Comparison of ENCODE assay signal across 12 cellular contexts in the genomic region with DNA sequence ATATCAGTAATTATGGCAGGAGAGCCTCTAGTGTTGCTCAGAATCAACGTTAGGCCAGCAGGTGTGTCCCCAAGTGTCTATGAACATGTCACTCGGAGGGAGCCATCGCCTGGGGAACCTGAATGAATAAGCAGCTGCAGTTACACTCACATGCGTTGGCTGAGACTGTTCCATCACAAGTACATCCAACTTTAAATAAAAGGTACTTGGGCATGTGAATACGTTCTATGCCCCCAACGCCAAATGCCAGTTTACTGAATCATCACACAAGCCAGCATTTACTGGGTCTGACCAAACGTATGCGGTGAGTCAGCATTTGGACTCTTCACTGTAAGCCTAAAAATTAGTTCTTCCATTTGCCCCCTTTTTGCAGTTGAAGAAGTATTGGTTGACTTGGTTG.
DNase-seq lines count a peak whose midpoint lies in the region; ATAC-seq and TF ChIP-seq lines count a peak whose summit lies in the region.
"Had no signal": no experiment of that assay in that cellular context is flagged by ENCODE, and none has a peak within 500 bp of the region (broad histone marks: within the 10 kb centered on the region; RNA-seq: fewer than 3 reads in every experiment).

No MANE protein-coding gene starts in this region.

- no peak overlapping the region for H2AK9ac ChIP-seq in IMR-90 (replicated peaks; ENCODE audit: low read depth, low read length, poor library complexity)

- no peaks in the 10 kb centered on the region for H3K9me3 ChIP-seq in IMR-90 (ENCODE audit: control insufficient read depth, insufficient read depth, low read length)

- no peak overlapping the region for H4K8ac ChIP-seq in IMR-90 (ENCODE audit: low read depth in 2 of 2, low read length in 2 of 2)

- no peak overlapping the region for H4K91ac ChIP-seq in IMR-90 (ENCODE audit: insufficient read depth, low read depth, low read length)

- no peaks in the 10 kb centered on the region for H3K79me1 ChIP-seq in IMR-90 (ENCODE audit: low read depth in 1 of 2, low read length in 2 of 2)

- DNase-seq in COLO668 (lab: John Stamatoyannopoulos, UW; ENCODE audit: unreplicated experiment) (peak; percentile 22), IMR-90 (peak; percentile 89), amniotic stem cell (lab: John Stamatoyannopoulos, UW) (peak; percentile 58), lung microvascular endothelial cell (ENCODE audit: low read depth in 2 of 2) (peak; percentile 6 to 61), CD1c-positive myeloid dendritic cell (ENCODE audit: extremely low spot score) (no peak), coronary artery (ENCODE audit: low spot score) (no peak)
- no peak for DNase-seq in stimulated activated CD4-positive, alpha-beta T cell treated with anti-CD3 and anti-CD28 coated beads, Interleukin-2, amount 100 ng/mL, for 48 hours
- DNase-seq: activated CD8-positive, alpha-beta T cell treated with anti-CD3 and anti-CD28 coated beads for 36 hours; hippocampal formation; naive B cell had no signal

- peak; percentile 67 for ATAC-seq in IMR-90 (ENCODE audit: low read depth)
- no peak for ATAC-seq in HG03432 (IDR thresholded peaks at IDR 0.05; ENCODE audit: unreplicated experiment)
- ATAC-seq: activated CD8-positive, alpha-beta T cell treated with anti-CD3 and anti-CD28 coated beads for 36 hours had no signal

- H2BK15ac ChIP-seq in IMR-90 (ENCODE audit: low read depth, low read length): no peak overlapping the region

- H3K4me3 ChIP-seq in IMR-90 (ENCODE audit: insufficient read depth, low read depth, low read length) (no peak overlapping the region), coronary artery (no peak overlapping the region)
- H3K4me3 ChIP-seq: cardiac muscle cell had no signal

- H3K36me3 ChIP-seq in IMR-90 (ENCODE audit: control insufficient read depth, insufficient read depth, low read length): no peaks in the 10 kb centered on the region

- peak overlapping the region; percentile 15; the same call in 1 of the 2 replicates for H3K4ac ChIP-seq in IMR-90 (ENCODE audit: low read depth, low read length)

- H3K27me3 ChIP-seq in IMR-90 (ENCODE audit: control insufficient read depth, insufficient read depth, low read length): no peaks in the 10 kb centered on the region
- H3K27me3 ChIP-seq: cardiac muscle cell had no signal

- no peak for TF ChIP-seq POLR2A in IMR-90 (IDR thresholded peaks at IDR 0.05; ENCODE audit: low read depth, low read length)

- CTCF ChIA-PET in IMR-90 (lab: Yijun Ruan, JAX): interaction anchor here (0.6 kb wide), 1 partner anchor 171 kb away, joined by 4 read pairs; no protein-coding TSS in a partner anchor

- H3K4me2 ChIP-seq in IMR-90 (ENCODE audit: low read depth, low read length): no peak overlapping the region

- peaks cover 8% of the 10 kb centered on the region for H3K4me1 ChIP-seq in IMR-90 (ENCODE audit: control insufficient read depth, insufficient read depth, low read length)

- no peak overlapping the region for H4K5ac ChIP-seq in IMR-90 (ENCODE audit: low read depth, low read length)

- dilution Hi-C loops in IMR-90 (cut with HindIII; ENCODE audit: low sequenced_read_pairs, unreplicated experiment): no loop called here

- intact Hi-C loops in IMR-90 (cut with micrococcal nuclease): no loop called here

- H2BK5ac ChIP-seq in IMR-90 (ENCODE audit: low read depth, low read length, poor library complexity, severe bottlenecking): no peak overlapping the region

- no peak overlapping the region for H3K18ac ChIP-seq in IMR-90 (ENCODE audit: low read depth, low read length)

- no peak overlapping the region for H2AFZ ChIP-seq in IMR-90 (replicated peaks; ENCODE audit: low read length, poor library complexity)

- WGBS in IMR-90 (ENCODE audit: extremely low coverage in 2 of 2, insufficient read length in 1 of 2), 2 experiments: 100% methylated on average over 1 of the region's 8 CpGs; no CpG with 5 or more reads in 1 of the 2 experiments

- no peak overlapping the region for H3K14ac ChIP-seq in IMR-90 (replicated peaks; ENCODE audit: low read depth, low read length)

- in situ Hi-C loops in IMR-90 (cut with MboI; ENCODE audit: low sequenced_read_pairs): no loop called here

- H3K27ac ChIP-seq in IMR-90 (ENCODE audit: insufficient read depth, low read length) (no peak overlapping the region), coronary artery (no peak overlapping the region)
- H3K27ac ChIP-seq: cardiac muscle cell had no signal

- no peak overlapping the region for H3K23ac ChIP-seq in IMR-90 (ENCODE audit: low read depth, low read length)

- TF ChIP-seq RAD21 in IMR-90 (IDR thresholded peaks at IDR 0.05; ENCODE audit: low read length): no peak

- peaks cover 9% of the 10 kb centered on the region; the same call in 1 of the 2 replicates for H3K9me1 ChIP-seq in IMR-90 (ENCODE audit: insufficient read depth, low read length)

- POLR2A ChIA-PET in IMR-90 (lab: Charles Lee; ENCODE audit: unreplicated experiment): no interaction called here

- BruUV-seq in IMR-90 (replicated peaks; lab: Mats Ljungman, UMichigan): no TSS peak

- H2BK120ac ChIP-seq in IMR-90 (ENCODE audit: low read depth, low read length): no peak overlapping the region

- H2AK5ac ChIP-seq in IMR-90 (ENCODE audit: low read depth, low read length): peak overlapping the region; percentile 56; the same call in 1 of the 2 replicates

- no peaks in the 10 kb centered on the region for H4K20me1 ChIP-seq in IMR-90 (ENCODE audit: insufficient read depth, low read length)

- H2BK20ac ChIP-seq in IMR-90 (ENCODE audit: low read depth, low read length): no peak overlapping the region

- TF ChIP-seq CTCF in IMR-90 (conservative IDR thresholded peaks at IDR 0.05; ENCODE audit: low read depth, low read length): no peak
- no peak for TF ChIP-seq CTCF in coronary artery (IDR thresholded peaks at IDR 0.05)

- H3K9ac ChIP-seq in IMR-90 (ENCODE audit: low read depth, low read length): no peak overlapping the region

- H3K56ac ChIP-seq in IMR-90 (ENCODE audit: extremely low read depth, insufficient read depth, low read length): no peak overlapping the region

TF ChIP-seq in IMR-90, 13 proteins besides CTCF, POLR2A, EP300 and RAD21:
- peak; percentile 76 for TF ChIP-seq FOS (IDR thresholded peaks at IDR 0.05; ENCODE audit: low read depth, low read length)
- TF ChIP-seq, protein P1, sequence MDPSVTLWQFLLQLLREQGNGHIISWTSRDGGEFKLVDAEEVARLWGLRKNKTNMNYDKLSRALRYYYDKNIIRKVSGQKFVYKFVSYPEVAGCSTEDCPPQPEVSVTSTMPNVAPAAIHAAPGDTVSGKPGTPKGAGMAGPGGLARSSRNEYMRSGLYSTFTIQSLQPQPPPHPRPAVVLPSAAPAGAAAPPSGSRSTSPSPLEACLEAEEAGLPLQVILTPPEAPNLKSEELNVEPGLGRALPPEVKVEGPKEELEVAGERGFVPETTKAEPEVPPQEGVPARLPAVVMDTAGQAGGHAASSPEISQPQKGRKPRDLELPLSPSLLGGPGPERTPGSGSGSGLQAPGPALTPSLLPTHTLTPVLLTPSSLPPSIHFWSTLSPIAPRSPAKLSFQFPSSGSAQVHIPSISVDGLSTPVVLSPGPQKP (IDR thresholded peaks at IDR 0.05; ENCODE audit: borderline replicate concordance, low read depth, low read length): no peak
- peak; percentile 25; the same call in 1 of the 2 replicates for TF ChIP-seq BHLHE40 (IDR thresholded peaks at IDR 0.05; ENCODE audit: low read depth, low read length)
- no peak for TF ChIP-seq RCOR1 (IDR thresholded peaks at IDR 0.05; ENCODE audit: insufficient replicate concordance, low read length)
- TF ChIP-seq MAZ (IDR thresholded peaks at IDR 0.05; ENCODE audit: borderline replicate concordance, low read depth, low read length): 0 out of 2 replicates have a peak, but pooled peaks have one; percentile 16
- TF ChIP-seq USF2 (IDR thresholded peaks at IDR 0.05; ENCODE audit: low read depth, low read length): no peak
- peak; percentile 78 for TF ChIP-seq NFE2L2 (IDR thresholded peaks at IDR 0.05; ENCODE audit: low read depth, low read length)
- TF ChIP-seq MAFK (IDR thresholded peaks at IDR 0.05; ENCODE audit: low read depth, low read length): peak; percentile 73

Comparison
In these comparisons a context has a peak if more than half of its experiments do, and no peak if none do; other contexts are left out.
1. DNase-seq: peak in COLO668 (single experiment), IMR-90 (single experiment), amniotic stem cell (single experiment) and lung microvascular endothelial cell (2 of 2); none in CD1c-positive myeloid dendritic cell (single experiment), stimulated activated CD4-positive, alpha-beta T cell treated with anti-CD3 and anti-CD28 coated beads, Interleukin-2, amount 100 ng/mL, for 48 hours (0 of 2) and coronary artery (single experiment).